In genomic region chr9:87824216-87824875, GRCh38 we compare ENCODE assay signal across 1 cellular context.
TF ChIP-seq lines count a peak whose summit lies in the region.

No MANE protein-coding gene starts in this region.

TF ChIP-seq in HepG2, 621 proteins besides CTCF, POLR2A, EP300 and RAD21:
- TF ChIP-seq HNRNPL (IDR thresholded peaks at IDR 0.05; ENCODE audit: low read depth, low read length): no peak
- TF ChIP-seq STAG1 (CRISPR knock-in tag; IDR thresholded peaks at IDR 0.05): peak; percentile 48
